Comparison of ENCODE assay signal across 1 cellular context in the genomic region with DNA sequence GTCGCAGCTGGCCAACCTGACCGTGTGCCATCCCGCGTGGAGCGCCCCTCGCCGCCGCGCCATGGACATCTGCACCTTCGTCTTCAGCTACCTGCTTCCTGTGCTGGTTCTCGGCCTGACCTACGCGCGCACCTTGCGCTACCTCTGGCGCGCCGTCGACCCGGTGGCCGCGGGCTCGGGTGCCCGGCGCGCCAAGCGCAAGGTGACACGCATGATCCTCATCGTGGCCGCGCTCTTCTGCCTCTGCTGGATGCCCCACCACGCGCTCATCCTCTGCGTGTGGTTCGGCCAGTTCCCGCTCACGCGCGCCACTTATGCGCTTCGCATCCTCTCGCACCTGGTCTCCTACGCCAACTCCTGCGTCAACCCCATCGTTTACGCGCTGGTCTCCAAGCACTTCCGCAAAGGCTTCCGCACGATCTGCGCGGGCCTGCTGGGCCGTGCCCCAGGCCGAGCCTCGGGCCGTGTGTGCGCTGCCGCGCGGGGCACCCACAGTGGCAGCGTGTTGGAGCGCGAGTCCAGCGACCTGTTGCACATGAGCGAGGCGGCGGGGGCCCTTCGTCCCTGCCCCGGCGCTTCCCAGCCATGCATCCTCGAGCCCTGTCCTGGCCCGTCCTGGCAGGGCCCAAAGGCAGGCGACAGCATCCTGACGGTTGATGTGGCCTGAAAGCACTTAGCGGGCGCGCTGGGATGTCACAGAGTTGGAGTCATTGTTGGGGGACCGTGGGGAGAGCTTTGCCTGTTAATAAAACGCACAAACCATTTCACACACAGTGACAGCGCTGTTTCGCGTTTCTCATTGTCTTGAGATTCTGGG.
TF ChIP-seq lines count a peak whose summit lies in the region.

No MANE protein-coding gene starts in this region.

TF ChIP-seq in H1, 55 proteins besides CTCF, POLR2A, EP300 and RAD21:
- TF ChIP-seq POU5F1 (IDR thresholded peaks at IDR 0.05; ENCODE audit: low read depth, low read length) (no peak), CEBPB (IDR thresholded peaks at IDR 0.05; ENCODE audit: low read depth, low read length) (no peak), EZH2 (IDR thresholded peaks at IDR 0.05; ENCODE audit: low read depth, low read length, severe bottlenecking) (peak; percentile 86), NRF1 (IDR thresholded peaks at IDR 0.05; ENCODE audit: low read depth, low read length) (no peak), RNF2 (IDR thresholded peaks at IDR 0.05; ENCODE audit: borderline replicate concordance, low read depth, low read length, missing control alignments, poor library complexity, severe bottlenecking) (peak; percentile 70), SUZ12 (IDR thresholded peaks at IDR 0.05; ENCODE audit: low read length) (peak; percentile 98; the same call in 1 of the 2 replicates), TEAD4 (IDR thresholded peaks at IDR 0.05; ENCODE audit: low read depth, low read length) (peak; percentile 46; the same call in 1 of the 2 replicates), KDM4A (IDR thresholded peaks at IDR 0.05; ENCODE audit: low read depth, low read length, severe bottlenecking) (peak; percentile 51)
- TF ChIP-seq, protein P1, sequence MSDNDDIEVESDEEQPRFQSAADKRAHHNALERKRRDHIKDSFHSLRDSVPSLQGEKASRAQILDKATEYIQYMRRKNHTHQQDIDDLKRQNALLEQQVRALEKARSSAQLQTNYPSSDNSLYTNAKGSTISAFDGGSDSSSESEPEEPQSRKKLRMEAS (IDR thresholded peaks at IDR 0.05), result peak; percentile 73; the same call in 1 of the 2 replicates
- TF ChIP-seq, protein P2, sequence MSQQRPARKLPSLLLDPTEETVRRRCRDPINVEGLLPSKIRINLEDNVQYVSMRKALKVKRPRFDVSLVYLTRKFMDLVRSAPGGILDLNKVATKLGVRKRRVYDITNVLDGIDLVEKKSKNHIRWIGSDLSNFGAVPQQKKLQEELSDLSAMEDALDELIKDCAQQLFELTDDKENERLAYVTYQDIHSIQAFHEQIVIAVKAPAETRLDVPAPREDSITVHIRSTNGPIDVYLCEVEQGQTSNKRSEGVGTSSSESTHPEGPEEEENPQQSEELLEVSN (IDR thresholded peaks at IDR 0.05), result peak; percentile 43; the same call in 1 of the 2 replicates
